Comparison of ENCODE assay signal across 1 cellular context in the genomic region with DNA sequence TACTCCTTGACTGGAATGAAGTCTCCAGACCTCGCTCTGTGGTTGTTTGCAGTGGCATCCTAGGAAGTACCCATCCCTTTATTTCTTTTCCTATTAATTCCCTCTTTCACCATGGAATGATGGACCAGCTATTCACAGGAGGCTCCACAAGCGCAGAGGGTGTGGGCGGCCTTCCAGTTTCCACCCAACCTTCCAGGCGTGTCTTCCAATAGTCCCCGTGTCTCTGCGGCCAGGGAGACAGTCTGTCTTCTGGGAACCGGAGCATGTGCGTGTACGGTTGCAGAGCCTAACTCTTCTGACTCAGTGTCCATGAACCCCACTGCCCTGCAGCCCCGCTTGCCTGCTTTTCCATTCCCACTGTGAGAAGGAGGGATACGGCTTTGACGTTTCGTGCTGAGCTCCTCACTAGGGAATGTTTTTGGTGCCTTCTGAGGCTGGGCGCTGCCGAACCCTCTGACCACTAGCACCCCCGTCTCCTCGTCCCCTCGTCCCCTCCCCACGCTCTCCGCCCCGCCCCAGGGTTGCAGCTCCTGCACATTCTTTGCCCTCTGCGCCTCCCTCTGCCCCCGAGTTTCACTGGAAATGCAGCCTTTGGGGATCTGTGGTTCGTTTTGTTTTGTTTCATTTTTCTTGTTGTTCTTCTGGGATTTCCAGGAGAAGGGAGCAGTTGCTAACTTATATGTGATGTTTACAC.
TF ChIP-seq lines count a peak whose summit lies in the region.

No MANE protein-coding gene starts in this region.

TF ChIP-seq in HepG2, 621 proteins besides CTCF, POLR2A, EP300 and RAD21:
- TF ChIP-seq, protein P1, sequence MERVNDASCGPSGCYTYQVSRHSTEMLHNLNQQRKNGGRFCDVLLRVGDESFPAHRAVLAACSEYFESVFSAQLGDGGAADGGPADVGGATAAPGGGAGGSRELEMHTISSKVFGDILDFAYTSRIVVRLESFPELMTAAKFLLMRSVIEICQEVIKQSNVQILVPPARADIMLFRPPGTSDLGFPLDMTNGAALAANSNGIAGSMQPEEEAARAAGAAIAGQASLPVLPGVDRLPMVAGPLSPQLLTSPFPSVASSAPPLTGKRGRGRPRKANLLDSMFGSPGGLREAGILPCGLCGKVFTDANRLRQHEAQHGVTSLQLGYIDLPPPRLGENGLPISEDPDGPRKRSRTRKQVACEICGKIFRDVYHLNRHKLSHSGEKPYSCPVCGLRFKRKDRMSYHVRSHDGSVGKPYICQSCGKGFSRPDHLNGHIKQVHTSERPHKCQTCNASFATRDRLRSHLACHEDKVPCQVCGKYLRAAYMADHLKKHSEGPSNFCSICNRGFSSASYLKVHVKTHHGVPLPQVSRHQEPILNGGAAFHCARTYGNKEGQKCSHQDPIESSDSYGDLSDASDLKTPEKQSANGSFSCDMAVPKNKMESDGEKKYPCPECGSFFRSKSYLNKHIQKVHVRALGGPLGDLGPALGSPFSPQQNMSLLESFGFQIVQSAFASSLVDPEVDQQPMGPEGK (CRISPR knock-in tag; IDR thresholded peaks at IDR 0.05): peak; percentile 18; the same call in 1 of the 2 replicates
- no peak for TF ChIP-seq ZSCAN20 (CRISPR knock-in tag; IDR thresholded peaks at IDR 0.05; ENCODE audit: borderline replicate concordance)
